Comparison of ENCODE assay signal across 19 cellular contexts in genomic region chr9:112700080-112700479, GRCh38. TPM values are rescaled to one million over a fixed set of nuclear protein-coding genes. Genes with fewer than 3 reads are reported as not detected.
A peak's percentile ranks its signal among the peaks of the same experiment; 100 is the strongest.
DNase-seq lines count a peak whose midpoint lies in the region; ATAC-seq, FAIRE-seq and TF ChIP-seq lines count a peak whose summit lies in the region.
"Had no signal": no experiment of that assay in that cellular context is flagged by ENCODE, and none has a peak within 500 bp of the region (broad histone marks: within the 10 kb centered on the region; RNA-seq: fewer than 3 reads in every experiment).

No MANE protein-coding gene starts in this region.

- H3K27ac Mint-ChIP-seq in activated CD4-positive, alpha-beta T cell treated with anti-CD3 and anti-CD28 coated beads, Interleukin-2, amount 10 ng/mL, durations not matched to agents 24 days and 14 days, result no peak overlapping the region

- peaks cover 3% of the 10 kb centered on the region; the same call in 1 of the 2 replicates for H4K20me1 ChIP-seq in KMS-11 (ENCODE audit: insufficient read depth)

- H3K79me2 ChIP-seq in KMS-11 (ENCODE audit: insufficient read depth, low read depth), result no peaks in the 10 kb centered on the region; the same call in 1 of the 2 replicates

- intact Hi-C loops in activated CD4-positive, alpha-beta T cell treated with anti-CD3 and anti-CD28 coated beads, Interleukin-2, amount 10 ng/mL, durations not matched to agents 24 days and 14 days (cut with micrococcal nuclease), result no loop called here

- peaks cover 31% of the 10 kb centered on the region for H3K36me3 Mint-ChIP-seq in activated CD4-positive, alpha-beta T cell treated with anti-CD3 and anti-CD28 coated beads, Interleukin-2, amount 10 ng/mL, durations not matched to agents 24 days and 14 days (ENCODE audit: low read depth)

- H3K27me3 Mint-ChIP-seq in activated CD4-positive, alpha-beta T cell treated with anti-CD3 and anti-CD28 coated beads, Interleukin-2, amount 10 ng/mL, durations not matched to agents 24 days and 14 days, result no peaks in the 10 kb centered on the region

- H3K27ac ChIP-seq in KMS-11, result no peak overlapping the region
- H3K27ac ChIP-seq: A549 had no signal

- H3K9me3 Mint-ChIP-seq in activated CD4-positive, alpha-beta T cell treated with anti-CD3 and anti-CD28 coated beads, Interleukin-2, amount 10 ng/mL, durations not matched to agents 24 days and 14 days, result no peaks in the 10 kb centered on the region

- H3K4me3 ChIP-seq in KMS-11 (IDR thresholded peaks at IDR 0.05; ENCODE audit: insufficient read depth, low read depth, low read length), result no peak overlapping the region
- H3K4me3 ChIP-seq: A549 had no signal

- no peak overlapping the region for H2AFZ ChIP-seq in KMS-11 (ENCODE audit: low read depth)

- H3K4me1 ChIP-seq in KMS-11 (ENCODE audit: low read depth, poor library complexity, severe bottlenecking), result peaks cover 32% of the 10 kb centered on the region
- H3K4me1 ChIP-seq: A549, BE2C had no signal

- H3K4me2 ChIP-seq in KMS-11, result peak overlapping the region; percentile 81; the same call in 1 of the 2 replicates
- H3K4me2 ChIP-seq: A549 had no signal

- no peak overlapping the region for H3K9ac ChIP-seq in KMS-11

- H3K4me3 Mint-ChIP-seq in activated CD4-positive, alpha-beta T cell treated with anti-CD3 and anti-CD28 coated beads, Interleukin-2, amount 10 ng/mL, durations not matched to agents 24 days and 14 days, result no peak overlapping the region

- H3K27me3 ChIP-seq in KMS-11 (ENCODE audit: insufficient read depth, low read depth), result no peaks in the 10 kb centered on the region
- H3K27me3 ChIP-seq: BE2C had no signal

- no peaks in the 10 kb centered on the region for H3K36me3 ChIP-seq in KMS-11 (ENCODE audit: insufficient read depth)

- DNase-seq in GM12891 (ENCODE audit: insufficient read length, low spot score), result no peak
- peak; percentile 13 for DNase-seq in amniotic epithelial cell (ENCODE audit: low read depth)
- DNase-seq in fibroblast of peridontal ligament (ENCODE audit: extremely low read depth), result peak; percentile 13
- DNase-seq in mesenteric fat pad (ENCODE audit: low spot score), result no peak
- no peak for DNase-seq in islet precursor cell
- DNase-seq in activated CD4-positive, alpha-beta T cell treated with anti-CD3 and anti-CD28 coated beads, Interleukin-2, amount 10 ng/mL, durations not matched to agents 24 days and 14 days, result no peak
- DNase-seq: BE2C, Kasumi-1, NCI-H1417, NCI-H1694 treated with DMSO at 0.1 percent for 48 hours, NCI-H2081 treated with DMSO at 0.1 percent for 48 hours, NCI-H2171 treated with DMSO at 0.1 percent for 48 hours, NCI-H524 treated with DMSO at 0.1 percent for 48 hours, Right ventricle myocardium superior had no signal

- peak; percentile 23 for FAIRE-seq in GM12891 (lab: Jason Lieb, UNC)
- FAIRE-seq: A549, H1 had no signal

- no peak for TF ChIP-seq POLR2A in GM12891 (IDR thresholded peaks at IDR 0.05; ENCODE audit: low read depth, low read length)

- TF ChIP-seq CTCF in KMS-11 (conservative IDR thresholded peaks at IDR 0.05; ENCODE audit: low read depth, low read length), result no peak

- H3K4me1 Mint-ChIP-seq in activated CD4-positive, alpha-beta T cell treated with anti-CD3 and anti-CD28 coated beads, Interleukin-2, amount 10 ng/mL, durations not matched to agents 24 days and 14 days, result peaks cover 17% of the 10 kb centered on the region

- ATAC-seq in GM19452 (IDR thresholded peaks at IDR 0.05; ENCODE audit: unreplicated experiment), result no peak
- ATAC-seq: A549, HCT116 had no signal

TF ChIP-seq in GM12891, 5 proteins besides CTCF, POLR2A, EP300 and RAD21:
- TF ChIP-seq TAF1 (IDR thresholded peaks at IDR 0.05; ENCODE audit: low read depth, low read length), result no peak

RNA-seq across cellular contexts. Expression of gene INIP, which starts 17.8 kb away (rescaled TPM):
- 21.1 TPM for polyA plus RNA-seq in GM12891 (2012; ENCODE audit: low read depth, missing spikeins)
- total RNA-seq in mesenteric fat pad, result 17.2 TPM
- total RNA-seq in activated CD4-positive, alpha-beta T cell treated with anti-CD3 and anti-CD28 coated beads, Interleukin-2, amount 10 ng/mL, durations not matched to agents 24 days and 14 days, result 34.2 and 36.2 TPM in 2 replicates

RNA-seq across cellular contexts. Expression of gene SNX30, which starts 50.5 kb away (rescaled TPM):
- 2.1 TPM for polyA plus RNA-seq in GM12891 (2012; ENCODE audit: low read depth, missing spikeins)
- total RNA-seq in mesenteric fat pad, result 13.9 TPM
- 2.6 and 2.9 TPM in 2 replicates for total RNA-seq in activated CD4-positive, alpha-beta T cell treated with anti-CD3 and anti-CD28 coated beads, Interleukin-2, amount 10 ng/mL, durations not matched to agents 24 days and 14 days

Comparison
In these comparisons a context has a peak if more than half of its experiments do, and no peak if none do; other contexts are left out.
1. DNase-seq: peak in amniotic epithelial cell (single experiment) and fibroblast of peridontal ligament (single experiment); none in GM12891 (single experiment), mesenteric fat pad (single experiment), islet precursor cell (single experiment) and activated CD4-positive, alpha-beta T cell treated with anti-CD3 and anti-CD28 coated beads, Interleukin-2, amount 10 ng/mL, durations not matched to agents 24 days and 14 days (single experiment).